1 cellular context compared by ENCODE assay signal in the genomic region with DNA sequence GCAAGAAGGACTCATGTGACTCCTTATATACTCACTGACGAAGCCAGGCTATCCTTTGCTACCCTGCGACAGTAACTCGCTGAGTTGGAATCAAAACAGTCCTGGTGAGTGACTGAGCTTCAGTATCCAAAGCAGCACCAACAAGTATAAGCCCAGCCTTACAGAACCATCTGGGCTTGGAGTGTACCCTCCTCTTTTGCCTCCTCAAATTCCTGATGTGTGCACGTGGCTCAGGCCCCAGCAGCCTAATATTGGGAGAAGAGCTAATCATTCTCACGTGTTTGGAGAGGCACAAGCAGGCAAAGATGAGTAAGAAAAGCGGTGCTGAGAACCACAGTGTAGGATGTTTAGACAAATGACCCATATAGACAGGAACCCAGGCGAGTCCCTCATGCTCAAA.
TF ChIP-seq lines count a peak whose summit lies in the region.

No MANE protein-coding gene starts in this region.

TF ChIP-seq in IMR-90, 13 proteins besides CTCF, POLR2A, EP300 and RAD21:
- TF ChIP-seq BHLHE40 (IDR thresholded peaks at IDR 0.05; ENCODE audit: low read depth, low read length): peak; percentile 95
- TF ChIP-seq SMC3 (IDR thresholded peaks at IDR 0.05; ENCODE audit: low read depth, low read length): no peak
- TF ChIP-seq FOS (IDR thresholded peaks at IDR 0.05; ENCODE audit: low read depth, low read length): no peak
- TF ChIP-seq MXI1 (IDR thresholded peaks at IDR 0.05; ENCODE audit: borderline replicate concordance, low read depth, low read length): peak; percentile 71; the same call in 1 of the 2 replicates
- TF ChIP-seq RCOR1 (IDR thresholded peaks at IDR 0.05; ENCODE audit: insufficient replicate concordance, low read length): no peak
- TF ChIP-seq NFE2L2 (IDR thresholded peaks at IDR 0.05; ENCODE audit: low read depth, low read length): no peak
- TF ChIP-seq, protein P1, sequence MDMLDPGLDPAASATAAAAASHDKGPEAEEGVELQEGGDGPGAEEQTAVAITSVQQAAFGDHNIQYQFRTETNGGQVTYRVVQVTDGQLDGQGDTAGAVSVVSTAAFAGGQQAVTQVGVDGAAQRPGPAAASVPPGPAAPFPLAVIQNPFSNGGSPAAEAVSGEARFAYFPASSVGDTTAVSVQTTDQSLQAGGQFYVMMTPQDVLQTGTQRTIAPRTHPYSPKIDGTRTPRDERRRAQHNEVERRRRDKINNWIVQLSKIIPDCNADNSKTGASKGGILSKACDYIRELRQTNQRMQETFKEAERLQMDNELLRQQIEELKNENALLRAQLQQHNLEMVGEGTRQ (IDR thresholded peaks at IDR 0.05; ENCODE audit: low read depth, low read length): peak; percentile 68
TF ChIP-seq in IMR-90: peak in this region for 3.
